8 cellular contexts compared by ENCODE assay signal in genomic region chr1:203268901-203269653, GRCh38. TPM values are rescaled to one million over a fixed set of nuclear protein-coding genes. Genes with fewer than 3 reads are reported as not detected.
DNase-seq lines count a peak whose midpoint lies in the region; ATAC-seq and TF ChIP-seq lines count a peak whose summit lies in the region.

No MANE protein-coding gene starts in this region.

- peak in 2 of 3 donors; percentile 64 to 93 for TF ChIP-seq CTCF in lower leg skin (IDR thresholded peaks at IDR 0.05)

- TF ChIP-seq POLR2A in Raji (IDR thresholded peaks at IDR 0.05; ENCODE audit: insufficient read depth, low read depth, low read length) (0 out of 2 replicates have a peak, but pooled peaks have one; percentile 17), lower leg skin (IDR thresholded peaks at IDR 0.05) (no peak)

- peak; percentile 60 for DNase-seq in 8988T
- peak; percentile 71 for DNase-seq in ELF-1 (ENCODE audit: low read depth, low spot score)
- peak; percentile 84 for DNase-seq in NCI-H1092 treated with DMSO at 0.1 percent for 48 hours (lab: John Stamatoyannopoulos, UW)
- DNase-seq in central memory CD4-positive, alpha-beta T cell: peak; percentile 78
- DNase-seq in lower leg skin (ENCODE audit: low spot score in 2 of 2): peak in 1 of 2 donors; percentile 84
- peak; percentile 63 for DNase-seq in ureter (ENCODE audit: low spot score)
- DNase-seq in left colon: no peak

- no peak overlapping the region for H3K4me3 ChIP-seq in lower leg skin (ENCODE audit: low read depth, poor library complexity, severe bottlenecking)

- ATAC-seq in left colon: no peak

- intact Hi-C loops in lower leg skin (cut with DNase I; ENCODE audit: low total_unique reads): no loop called here
- intact Hi-C loops in left colon (cut with DNase I, micrococcal nuclease): no loop called here

- WGBS in lower leg skin, 2 donors: 24 to 25% methylated on average over 5 of the region's 5 CpGs

RNA-seq across cellular contexts. Expression of gene BTG2, which starts 36.2 kb away (rescaled TPM):
- 100 to 1,000 TPM in 3 of 4 donors, 10 to 100 TPM in 1; 98.6 to 205 (median 131) TPM for total RNA-seq in lower leg skin
- 199 TPM for total RNA-seq in ureter
- 10 to 100 TPM; 70.5 to 76.9 TPM for total RNA-seq in left colon

RNA-seq across cellular contexts. Expression of gene CHIT1, which starts 39.6 kb away (rescaled TPM):
- 1 to 10 TPM in 1 of 4 donors, under 1 TPM in 1, not detected in 2; 0.61 to 8.3 TPM for total RNA-seq in lower leg skin
- total RNA-seq in ureter: 6.6 TPM
- total RNA-seq in left colon: under 1 TPM in 1 of 2 donors, not detected in 1; 0.40 TPM

Comparison
In these comparisons a context has a peak if more than half of its experiments do, and no peak if none do; other contexts are left out.
1. DNase-seq: peak in 8988T (single experiment), ELF-1 (single experiment), NCI-H1092 treated with DMSO at 0.1 percent for 48 hours (single experiment), central memory CD4-positive, alpha-beta T cell (single experiment) and ureter (single experiment); none in left colon (0 of 2).